In genomic region chr16:84909686-84910085, GRCh38 we compare ENCODE assay signal across 27 cellular contexts.
"Had no signal": no experiment of that assay in that cellular context is flagged by ENCODE, and none has a peak within 500 bp of the region (broad histone marks: within the 10 kb centered on the region; RNA-seq: fewer than 3 reads in every experiment).

No MANE protein-coding gene starts in this region.

- ATAC-seq: effector memory CD8-positive, alpha-beta T cell; gastroesophageal sphincter; left cardiac atrium; natural killer cell treated with Interleukin-12 subunit alpha and Interleukin-12 subunit beta and Interleukin-15 and Interleukin-18, amount 100 ng/mL, for 72 hours; right cardiac atrium had no signal

- H3K36me3 ChIP-seq: brain microvascular endothelial cell, uterus had no signal

- H3K4me3 ChIP-seq: coronary artery, gastroesophageal sphincter, lower lobe of right lung, tibial nerve, uterus had no signal

- H3K27me3 ChIP-seq: brain microvascular endothelial cell, gastroesophageal sphincter, tibial nerve, uterus had no signal

- DNase-seq: activated CD4-positive, alpha-beta memory T cell treated with anti-CD3 and anti-CD28 coated beads for 36 hours; activated CD4-positive, alpha-beta T cell treated with anti-CD3 and anti-CD28 coated beads, Interleukin-2, amount 10 ng/mL, durations not matched to agents 24 days and 14 days; activated CD4-positive, CD25-positive, alpha-beta regulatory T cell treated with anti-CD3 and anti-CD28 coated beads, Interleukin-2, amount 50 U/mL, for 72 hours; activated CD8-positive, alpha-beta memory T cell treated with anti-CD3 and anti-CD28 coated beads, Interleukin-2, amount 50 U/mL, for 4 hours; activated effector memory CD4-positive, alpha-beta T cell treated with anti-CD3 and anti-CD28 coated beads, Interleukin-2, amount 50 U/mL, for 16 hours; activated naive CD4-positive, alpha-beta T cell treated with anti-CD3 and anti-CD28 coated beads for 36 hours; activated naive CD8-positive, alpha-beta T cell treated with anti-CD3 and anti-CD28 coated beads for 36 hours; activated T-cell treated with anti-CD3 and anti-CD28 coated beads, Interleukin-2, amount 50 U/mL, for 1 hour; amniotic stem cell; brain microvascular endothelial cell; effector memory CD8-positive, alpha-beta T cell; erythroblast; hippocampal formation; left cardiac atrium; lower lobe of right lung; mesendoderm; nucleus accumbens; stimulated activated CD4-positive, alpha-beta T cell treated with anti-CD3 and anti-CD28 coated beads, Interleukin-2, amount 100 ng/mL, for 48 hours; stimulated activated naive CD4-positive, alpha-beta T cell treated with Interleukin-2 at 50 U/mL for 16 hours; T-helper 2 cell; uterus had no signal

- H3K4me1 ChIP-seq: parathyroid adenoma had no signal

- H3K27ac ChIP-seq: brain microvascular endothelial cell, lower lobe of right lung, parathyroid adenoma, tibial nerve had no signal

- H3K9me3 ChIP-seq: gastroesophageal sphincter, lower lobe of right lung, tibial nerve, uterus had no signal
